In the genomic region with DNA sequence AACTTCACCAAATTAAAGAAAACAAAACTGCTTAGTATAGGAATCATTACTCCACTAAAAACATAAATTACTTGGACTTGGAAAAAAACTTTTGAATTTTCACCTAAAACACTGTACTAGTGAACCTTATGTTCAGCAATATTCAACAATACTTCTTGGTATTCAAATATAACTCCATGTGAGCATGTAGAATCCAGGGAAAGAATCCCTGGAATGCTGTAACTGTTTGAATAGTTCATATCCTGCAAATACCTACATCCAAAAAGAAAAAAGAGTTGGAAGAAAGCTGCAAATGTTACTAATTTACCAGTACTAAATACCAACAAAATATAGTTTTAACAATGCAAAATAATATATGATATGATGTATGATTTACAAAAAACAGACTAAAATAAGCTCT, we compare ENCODE assay signal across 19 cellular contexts.
DNase-seq lines count a peak whose midpoint lies in the region; ATAC-seq and TF ChIP-seq lines count a peak whose summit lies in the region.
"Had no signal": no experiment of that assay in that cellular context is flagged by ENCODE, and none has a peak within 500 bp of the region (broad histone marks: within the 10 kb centered on the region; RNA-seq: fewer than 3 reads in every experiment).

No MANE protein-coding gene starts in this region.

- H3K27ac Mint-ChIP-seq in activated CD8-positive, alpha-beta T cell treated with anti-CD3 and anti-CD28 coated beads for 36 hours, result peak overlapping the region; percentile 35
- H3K27ac Mint-ChIP-seq in activated CD8-positive, alpha-beta T cell treated with anti-CD3 and anti-CD28 coated beads, Interleukin-2, amount 10 ng/mL, durations not matched to agents 7 days and 5 days, result no peak overlapping the region
- peak overlapping the region; percentile 86 for H3K27ac Mint-ChIP-seq in endodermal cell
- H3K27ac Mint-ChIP-seq in nephron progenitor cell, result peak overlapping the region; percentile 31
- H3K27ac Mint-ChIP-seq: activated naive CD8-positive, alpha-beta T cell treated with anti-CD3 and anti-CD28 coated beads for 36 hours had no signal

- POLR2A ChIA-PET in activated CD8-positive, alpha-beta T cell treated with anti-CD3 and anti-CD28 coated beads for 36 hours (lab: Charles Lee), result no interaction called here
- POLR2A ChIA-PET in activated CD8-positive, alpha-beta T cell treated with anti-CD3 and anti-CD28 coated beads, Interleukin-2, amount 10 ng/mL, durations not matched to agents 7 days and 5 days (lab: Charles Lee), result no interaction called here

- no peak for TF ChIP-seq CTCF in activated CD8-positive, alpha-beta T cell treated with anti-CD3 and anti-CD28 coated beads for 36 hours (IDR thresholded peaks at IDR 0.05)
- no peak for TF ChIP-seq CTCF in endodermal cell (conservative IDR thresholded peaks at IDR 0.05)
- no peak for TF ChIP-seq CTCF in nephron progenitor cell (IDR thresholded peaks at IDR 0.05)

- H3K9me3 ChIP-seq in HUES64 (ENCODE audit: insufficient read depth, low read depth, low read length), result no peaks in the 10 kb centered on the region
- no peaks in the 10 kb centered on the region for H3K9me3 ChIP-seq in endodermal cell (ENCODE audit: control insufficient read depth, low read length)
- H3K9me3 ChIP-seq: BLaER1 treated with 17β-estradiol and CSF1 and Interleukin-3, amounts not matched to agents 10 nM and 100 nM; psoas muscle; testis had no signal

- peaks cover 37% of the 10 kb centered on the region for H3K4me1 Mint-ChIP-seq in activated CD8-positive, alpha-beta T cell treated with anti-CD3 and anti-CD28 coated beads for 36 hours (ENCODE audit: low read depth)
- peaks cover 11% of the 10 kb centered on the region for H3K4me1 Mint-ChIP-seq in activated CD8-positive, alpha-beta T cell treated with anti-CD3 and anti-CD28 coated beads, Interleukin-2, amount 10 ng/mL, durations not matched to agents 7 days and 5 days (ENCODE audit: low read depth)
- H3K4me1 Mint-ChIP-seq in endodermal cell (peaks cover 8% of the 10 kb centered on the region), nephron progenitor cell (no peaks in the 10 kb centered on the region)

- H3K9me3 Mint-ChIP-seq in activated CD8-positive, alpha-beta T cell treated with anti-CD3 and anti-CD28 coated beads for 36 hours, result no peaks in the 10 kb centered on the region
- H3K9me3 Mint-ChIP-seq in activated CD8-positive, alpha-beta T cell treated with anti-CD3 and anti-CD28 coated beads, Interleukin-2, amount 10 ng/mL, durations not matched to agents 7 days and 5 days (ENCODE audit: insufficient read depth), result no peaks in the 10 kb centered on the region
- H3K9me3 Mint-ChIP-seq in endodermal cell, result no peaks in the 10 kb centered on the region
- H3K9me3 Mint-ChIP-seq in nephron progenitor cell, result no peaks in the 10 kb centered on the region
- H3K9me3 Mint-ChIP-seq: activated naive CD8-positive, alpha-beta T cell treated with anti-CD3 and anti-CD28 coated beads for 36 hours had no signal

- no peak for DNase-seq in activated CD8-positive, alpha-beta T cell treated with anti-CD3 and anti-CD28 coated beads for 36 hours
- DNase-seq in activated CD8-positive, alpha-beta T cell treated with anti-CD3 and anti-CD28 coated beads, Interleukin-2, amount 10 ng/mL, durations not matched to agents 7 days and 5 days, result no peak
- DNase-seq in endodermal cell (no peak), nephron progenitor cell (no peak)
- DNase-seq in stimulated activated CD4-positive, alpha-beta T cell treated with anti-CD3 and anti-CD28 coated beads, Interleukin-2, amount 100 ng/mL, for 24 hours, result no peak
- no peak for DNase-seq in activated naive CD4-positive, alpha-beta T cell treated with Interleukin-2 at 50 U/mL for 16 hours
- DNase-seq: activated CD4-positive, alpha-beta T cell treated with anti-CD3 and anti-CD28 coated beads, Interleukin-2, amount 50 U/mL, for 1 hour; activated naive CD8-positive, alpha-beta T cell treated with anti-CD3 and anti-CD28 coated beads for 36 hours; naive thymus-derived CD8-positive, alpha-beta T cell; NCI-H187 treated with DMSO at 0.1 percent for 48 hours; NCI-H345; psoas muscle; testis had no signal

- H3K9ac ChIP-seq in HUES64 (ENCODE audit: low read depth, low read length) (peak overlapping the region; percentile 47; the same call in 1 of the 2 replicates), endodermal cell (ENCODE audit: extremely low read depth, low read length, poor library complexity, severe bottlenecking) (no peak overlapping the region)
- H3K9ac ChIP-seq: BLaER1 treated with 17β-estradiol and CSF1 and Interleukin-3, amounts not matched to agents 10 nM and 100 nM had no signal

- H3K4me3 ChIP-seq in HUES64 (ENCODE audit: low read length) (peak overlapping the region; percentile 20; the same call in 1 of the 2 replicates), endodermal cell (ENCODE audit: low read length) (no peak overlapping the region)
- H3K4me3 ChIP-seq: BLaER1 treated with 17β-estradiol and CSF1 and Interleukin-3, amounts not matched to agents 10 nM and 100 nM; K562; lung; psoas muscle; testis had no signal

- intact Hi-C loops in activated CD8-positive, alpha-beta T cell treated with anti-CD3 and anti-CD28 coated beads for 36 hours (cut with micrococcal nuclease), result no loop called here

- H3K27ac ChIP-seq in HUES64 (ENCODE audit: low read depth, low read length) (peak overlapping the region; percentile 25), endodermal cell (ENCODE audit: low read depth, low read length) (peak overlapping the region; percentile 45)
- H3K27ac ChIP-seq: 22Rv1; BLaER1 treated with 17β-estradiol and CSF1 and Interleukin-3, amounts not matched to agents 10 nM and 100 nM; psoas muscle; testis had no signal

- H3K36me3 Mint-ChIP-seq in activated CD8-positive, alpha-beta T cell treated with anti-CD3 and anti-CD28 coated beads for 36 hours (ENCODE audit: low read depth), result peaks cover 12% of the 10 kb centered on the region
- peaks cover 32% of the 10 kb centered on the region for H3K36me3 Mint-ChIP-seq in activated CD8-positive, alpha-beta T cell treated with anti-CD3 and anti-CD28 coated beads, Interleukin-2, amount 10 ng/mL, durations not matched to agents 7 days and 5 days (ENCODE audit: low read depth)
- H3K36me3 Mint-ChIP-seq in endodermal cell (ENCODE audit: low read depth), result no peaks in the 10 kb centered on the region
- no peaks in the 10 kb centered on the region for H3K36me3 Mint-ChIP-seq in nephron progenitor cell (ENCODE audit: low read depth)
- H3K36me3 Mint-ChIP-seq: naive thymus-derived CD8-positive, alpha-beta T cell had no signal

- H3K4me3 Mint-ChIP-seq in activated CD8-positive, alpha-beta T cell treated with anti-CD3 and anti-CD28 coated beads for 36 hours, result no peak overlapping the region
- no peak overlapping the region for H3K4me3 Mint-ChIP-seq in activated CD8-positive, alpha-beta T cell treated with anti-CD3 and anti-CD28 coated beads, Interleukin-2, amount 10 ng/mL, durations not matched to agents 7 days and 5 days
- H3K4me3 Mint-ChIP-seq in endodermal cell (no peak overlapping the region), nephron progenitor cell (no peak overlapping the region)
- H3K4me3 Mint-ChIP-seq: activated naive CD8-positive, alpha-beta T cell treated with anti-CD3 and anti-CD28 coated beads for 36 hours; naive thymus-derived CD8-positive, alpha-beta T cell had no signal

- no peaks in the 10 kb centered on the region for H3K27me3 Mint-ChIP-seq in activated CD8-positive, alpha-beta T cell treated with anti-CD3 and anti-CD28 coated beads for 36 hours
- H3K27me3 Mint-ChIP-seq in activated CD8-positive, alpha-beta T cell treated with anti-CD3 and anti-CD28 coated beads, Interleukin-2, amount 10 ng/mL, durations not matched to agents 7 days and 5 days (ENCODE audit: low read depth), result no peaks in the 10 kb centered on the region
- H3K27me3 Mint-ChIP-seq in endodermal cell (ENCODE audit: insufficient read depth) (no peaks in the 10 kb centered on the region), nephron progenitor cell (ENCODE audit: low read depth, poor library complexity) (no peaks in the 10 kb centered on the region)
- H3K27me3 Mint-ChIP-seq: activated naive CD8-positive, alpha-beta T cell treated with anti-CD3 and anti-CD28 coated beads for 36 hours; naive thymus-derived CD8-positive, alpha-beta T cell had no signal

- H3K4me1 ChIP-seq in HUES64 (ENCODE audit: insufficient read depth, low read length) (peaks cover 18% of the 10 kb centered on the region), endodermal cell (ENCODE audit: control insufficient read depth, insufficient read depth, low read length) (no peaks in the 10 kb centered on the region)
- H3K4me1 ChIP-seq: BLaER1 treated with 17β-estradiol and CSF1 and Interleukin-3, amounts not matched to agents 10 nM and 100 nM; testis had no signal

- CTCF ChIA-PET in activated CD8-positive, alpha-beta T cell treated with anti-CD3 and anti-CD28 coated beads for 36 hours (lab: Charles Lee), result no interaction called here
- CTCF ChIA-PET in activated CD8-positive, alpha-beta T cell treated with anti-CD3 and anti-CD28 coated beads, Interleukin-2, amount 10 ng/mL, durations not matched to agents 7 days and 5 days (lab: Charles Lee), result no interaction called here

- H3K36me3 ChIP-seq in HUES64 (ENCODE audit: insufficient read depth, low read length) (no peaks in the 10 kb centered on the region), endodermal cell (ENCODE audit: control insufficient read depth, insufficient read depth, low read length) (no peaks in the 10 kb centered on the region)
- H3K36me3 ChIP-seq: BLaER1 treated with 17β-estradiol and CSF1 and Interleukin-3, amounts not matched to agents 10 nM and 100 nM had no signal

- H3K27me3 ChIP-seq in HUES64 (ENCODE audit: insufficient read depth, low read length) (no peaks in the 10 kb centered on the region), endodermal cell (ENCODE audit: control insufficient read depth, insufficient read depth, low read length, poor library complexity, severe bottlenecking) (no peaks in the 10 kb centered on the region)
- H3K27me3 ChIP-seq: BLaER1 treated with 17β-estradiol and CSF1 and Interleukin-3, amounts not matched to agents 10 nM and 100 nM; testis had no signal

- ATAC-seq in activated CD8-positive, alpha-beta T cell treated with anti-CD3 and anti-CD28 coated beads for 36 hours, result no peak
- no peak for ATAC-seq in activated CD8-positive, alpha-beta T cell treated with anti-CD3 and anti-CD28 coated beads, Interleukin-2, amount 10 ng/mL, durations not matched to agents 7 days and 5 days
- no peak for ATAC-seq in HG03039 (IDR thresholded peaks at IDR 0.05; ENCODE audit: unreplicated experiment)
- ATAC-seq: K562; naive thymus-derived CD8-positive, alpha-beta T cell had no signal
